Comparison of ENCODE assay signal across 1 cellular context in the genomic region with DNA sequence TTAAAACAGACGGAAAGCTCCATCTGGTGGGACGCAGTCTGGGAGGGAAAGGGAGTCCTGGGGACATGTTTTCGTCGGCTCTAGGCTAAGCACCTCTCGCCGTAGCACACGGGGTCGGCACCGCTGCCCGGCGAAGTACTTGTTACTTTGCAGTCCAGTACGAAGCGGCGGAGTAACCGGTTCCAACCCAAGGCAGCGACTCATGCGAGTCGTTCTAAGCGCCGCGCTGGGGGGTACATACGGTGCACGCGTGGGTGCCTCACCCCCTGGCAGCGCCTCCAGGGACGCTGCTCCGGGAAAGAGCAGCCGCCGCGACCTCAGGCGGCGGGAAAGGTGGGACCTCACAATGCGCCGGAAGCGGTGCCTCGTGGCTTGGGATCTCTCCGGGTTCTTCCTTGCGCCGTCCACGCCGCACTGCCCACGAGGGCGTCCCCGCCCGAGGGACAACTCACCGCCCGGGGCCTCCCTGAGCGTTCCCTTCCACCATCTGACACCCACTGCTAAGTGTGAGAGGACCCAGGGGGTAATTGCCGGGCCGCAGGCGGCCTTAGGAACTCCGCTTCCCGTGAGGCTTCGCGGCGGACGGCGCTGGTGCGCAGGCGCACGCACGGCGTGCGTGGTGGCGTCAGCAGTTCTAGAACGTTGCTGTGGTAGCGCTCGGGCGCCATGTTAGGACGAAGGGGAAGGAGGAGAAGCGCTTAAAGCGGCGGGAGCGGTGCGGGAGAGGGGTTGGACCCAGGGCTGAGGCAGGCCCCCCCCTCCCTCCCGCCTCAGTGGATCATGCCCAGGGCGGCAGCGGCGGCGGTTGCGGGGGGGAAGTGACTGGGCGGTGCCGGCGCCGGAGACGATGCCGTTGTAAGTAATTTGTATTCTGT.
TF ChIP-seq lines count a peak whose summit lies in the region.

A gene (plus strand): TSS at position 637 of the 875 bp plus-strand sequence. CDS start 211 bp downstream, at position 848.

TF ChIP-seq in GM12878, 131 proteins besides CTCF, POLR2A, EP300 and RAD21 (continued from another document):
- TF ChIP-seq, protein P1, sequence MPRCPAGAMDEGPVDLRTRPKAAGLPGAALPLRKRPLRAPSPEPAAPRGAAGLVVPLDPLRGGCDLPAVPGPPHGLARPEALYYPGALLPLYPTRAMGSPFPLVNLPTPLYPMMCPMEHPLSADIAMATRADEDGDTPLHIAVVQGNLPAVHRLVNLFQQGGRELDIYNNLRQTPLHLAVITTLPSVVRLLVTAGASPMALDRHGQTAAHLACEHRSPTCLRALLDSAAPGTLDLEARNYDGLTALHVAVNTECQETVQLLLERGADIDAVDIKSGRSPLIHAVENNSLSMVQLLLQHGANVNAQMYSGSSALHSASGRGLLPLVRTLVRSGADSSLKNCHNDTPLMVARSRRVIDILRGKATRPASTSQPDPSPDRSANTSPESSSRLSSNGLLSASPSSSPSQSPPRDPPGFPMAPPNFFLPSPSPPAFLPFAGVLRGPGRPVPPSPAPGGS (IDR thresholded peaks at IDR 0.05; ENCODE audit: borderline replicate concordance, insufficient read depth, low read depth, low read length, poor library complexity, severe bottlenecking): no peak
- TF ChIP-seq EGR1 (IDR thresholded peaks at IDR 0.05; ENCODE audit: borderline replicate concordance in 1 of 2, low read depth in 2 of 2, low read length in 2 of 2) (peak; percentile 42 to 95; a peak in 2 of 3 replicates), NFXL1 (IDR thresholded peaks at IDR 0.05; ENCODE audit: borderline replicate concordance) (no peak), TCF12 (IDR thresholded peaks at IDR 0.05; ENCODE audit: low read depth, low read length) (peak; percentile 73), DPF2 (IDR thresholded peaks at IDR 0.05) (peak; percentile 46; the same call in 1 of the 2 replicates), SUPT20H (IDR thresholded peaks at IDR 0.05; ENCODE audit: borderline replicate concordance, control insufficient read depth, low read depth, low read length) (no peak), SUZ12 (IDR thresholded peaks at IDR 0.05; ENCODE audit: unreplicated experiment) (no peak), IKZF1 (conservative IDR thresholded peaks at IDR 0.05) (peak; percentile 96), IKZF2 (IDR thresholded peaks at IDR 0.05) (peak; percentile 71 to 73; a peak in 3 of 4 replicates), RB1 (IDR thresholded peaks at IDR 0.05; ENCODE audit: borderline replicate concordance) (peak; percentile 89), ZNF622 (IDR thresholded peaks at IDR 0.05) (no peak), POLR2AphosphoS5 (IDR thresholded peaks at IDR 0.05; ENCODE audit: low read length) (peak; percentile 90), WRNIP1 (IDR thresholded peaks at IDR 0.05; ENCODE audit: borderline replicate concordance, low read depth, low read length) (no peak), CREB1 (IDR thresholded peaks at IDR 0.05; ENCODE audit: low read depth) (peak; percentile 93)
- TF ChIP-seq, protein P2, sequence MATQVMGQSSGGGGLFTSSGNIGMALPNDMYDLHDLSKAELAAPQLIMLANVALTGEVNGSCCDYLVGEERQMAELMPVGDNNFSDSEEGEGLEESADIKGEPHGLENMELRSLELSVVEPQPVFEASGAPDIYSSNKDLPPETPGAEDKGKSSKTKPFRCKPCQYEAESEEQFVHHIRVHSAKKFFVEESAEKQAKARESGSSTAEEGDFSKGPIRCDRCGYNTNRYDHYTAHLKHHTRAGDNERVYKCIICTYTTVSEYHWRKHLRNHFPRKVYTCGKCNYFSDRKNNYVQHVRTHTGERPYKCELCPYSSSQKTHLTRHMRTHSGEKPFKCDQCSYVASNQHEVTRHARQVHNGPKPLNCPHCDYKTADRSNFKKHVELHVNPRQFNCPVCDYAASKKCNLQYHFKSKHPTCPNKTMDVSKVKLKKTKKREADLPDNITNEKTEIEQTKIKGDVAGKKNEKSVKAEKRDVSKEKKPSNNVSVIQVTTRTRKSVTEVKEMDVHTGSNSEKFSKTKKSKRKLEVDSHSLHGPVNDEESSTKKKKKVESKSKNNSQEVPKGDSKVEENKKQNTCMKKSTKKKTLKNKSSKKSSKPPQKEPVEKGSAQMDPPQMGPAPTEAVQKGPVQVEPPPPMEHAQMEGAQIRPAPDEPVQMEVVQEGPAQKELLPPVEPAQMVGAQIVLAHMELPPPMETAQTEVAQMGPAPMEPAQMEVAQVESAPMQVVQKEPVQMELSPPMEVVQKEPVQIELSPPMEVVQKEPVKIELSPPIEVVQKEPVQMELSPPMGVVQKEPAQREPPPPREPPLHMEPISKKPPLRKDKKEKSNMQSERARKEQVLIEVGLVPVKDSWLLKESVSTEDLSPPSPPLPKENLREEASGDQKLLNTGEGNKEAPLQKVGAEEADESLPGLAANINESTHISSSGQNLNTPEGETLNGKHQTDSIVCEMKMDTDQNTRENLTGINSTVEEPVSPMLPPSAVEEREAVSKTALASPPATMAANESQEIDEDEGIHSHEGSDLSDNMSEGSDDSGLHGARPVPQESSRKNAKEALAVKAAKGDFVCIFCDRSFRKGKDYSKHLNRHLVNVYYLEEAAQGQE (IDR thresholded peaks at IDR 0.05; ENCODE audit: low read depth, low read length): no peak
- TF ChIP-seq, protein P3, sequence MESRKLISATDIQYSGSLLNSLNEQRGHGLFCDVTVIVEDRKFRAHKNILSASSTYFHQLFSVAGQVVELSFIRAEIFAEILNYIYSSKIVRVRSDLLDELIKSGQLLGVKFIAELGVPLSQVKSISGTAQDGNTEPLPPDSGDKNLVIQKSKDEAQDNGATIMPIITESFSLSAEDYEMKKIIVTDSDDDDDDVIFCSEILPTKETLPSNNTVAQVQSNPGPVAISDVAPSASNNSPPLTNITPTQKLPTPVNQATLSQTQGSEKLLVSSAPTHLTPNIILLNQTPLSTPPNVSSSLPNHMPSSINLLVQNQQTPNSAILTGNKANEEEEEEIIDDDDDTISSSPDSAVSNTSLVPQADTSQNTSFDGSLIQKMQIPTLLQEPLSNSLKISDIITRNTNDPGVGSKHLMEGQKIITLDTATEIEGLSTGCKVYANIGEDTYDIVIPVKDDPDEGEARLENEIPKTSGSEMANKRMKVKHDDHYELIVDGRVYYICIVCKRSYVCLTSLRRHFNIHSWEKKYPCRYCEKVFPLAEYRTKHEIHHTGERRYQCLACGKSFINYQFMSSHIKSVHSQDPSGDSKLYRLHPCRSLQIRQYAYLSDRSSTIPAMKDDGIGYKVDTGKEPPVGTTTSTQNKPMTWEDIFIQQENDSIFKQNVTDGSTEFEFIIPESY (IDR thresholded peaks at IDR 0.05): no peak
- TF ChIP-seq, protein P4, sequence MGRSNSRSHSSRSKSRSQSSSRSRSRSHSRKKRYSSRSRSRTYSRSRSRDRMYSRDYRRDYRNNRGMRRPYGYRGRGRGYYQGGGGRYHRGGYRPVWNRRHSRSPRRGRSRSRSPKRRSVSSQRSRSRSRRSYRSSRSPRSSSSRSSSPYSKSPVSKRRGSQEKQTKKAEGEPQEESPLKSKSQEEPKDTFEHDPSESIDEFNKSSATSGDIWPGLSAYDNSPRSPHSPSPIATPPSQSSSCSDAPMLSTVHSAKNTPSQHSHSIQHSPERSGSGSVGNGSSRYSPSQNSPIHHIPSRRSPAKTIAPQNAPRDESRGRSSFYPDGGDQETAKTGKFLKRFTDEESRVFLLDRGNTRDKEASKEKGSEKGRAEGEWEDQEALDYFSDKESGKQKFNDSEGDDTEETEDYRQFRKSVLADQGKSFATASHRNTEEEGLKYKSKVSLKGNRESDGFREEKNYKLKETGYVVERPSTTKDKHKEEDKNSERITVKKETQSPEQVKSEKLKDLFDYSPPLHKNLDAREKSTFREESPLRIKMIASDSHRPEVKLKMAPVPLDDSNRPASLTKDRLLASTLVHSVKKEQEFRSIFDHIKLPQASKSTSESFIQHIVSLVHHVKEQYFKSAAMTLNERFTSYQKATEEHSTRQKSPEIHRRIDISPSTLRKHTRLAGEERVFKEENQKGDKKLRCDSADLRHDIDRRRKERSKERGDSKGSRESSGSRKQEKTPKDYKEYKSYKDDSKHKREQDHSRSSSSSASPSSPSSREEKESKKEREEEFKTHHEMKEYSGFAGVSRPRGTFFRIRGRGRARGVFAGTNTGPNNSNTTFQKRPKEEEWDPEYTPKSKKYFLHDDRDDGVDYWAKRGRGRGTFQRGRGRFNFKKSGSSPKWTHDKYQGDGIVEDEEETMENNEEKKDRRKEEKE (IDR thresholded peaks at IDR 0.05): no peak
TF ChIP-seq in GM12878: peak in this region for 50.
